ENCODE assay signal across 21 cellular contexts in the genomic region with DNA sequence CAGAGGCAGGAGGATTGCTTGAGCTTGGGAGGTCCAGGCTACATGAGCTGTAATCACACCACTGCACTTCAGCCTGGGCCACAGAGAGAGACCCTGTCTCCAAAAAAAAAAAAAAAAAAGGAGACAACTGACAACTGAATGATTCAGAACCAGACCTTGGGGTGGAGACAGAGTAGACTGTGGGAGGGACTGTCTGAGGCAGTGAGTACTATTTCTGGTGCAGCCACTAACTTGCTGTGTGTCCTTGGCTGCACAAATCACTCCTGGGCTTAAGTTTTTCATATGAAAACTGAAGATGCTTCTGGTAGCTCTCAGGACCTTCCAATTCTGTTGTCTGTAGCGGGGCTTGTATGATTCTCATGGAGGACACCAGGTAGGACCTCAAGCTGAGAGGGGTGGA. TPM values are rescaled to one million over a fixed set of nuclear protein-coding genes. Genes with fewer than 3 reads are reported as not detected.
"Had no signal": no experiment of that assay in that cellular context is flagged by ENCODE, and none has a peak within 500 bp of the region (broad histone marks: within the 10 kb centered on the region; RNA-seq: fewer than 3 reads in every experiment).

No MANE protein-coding gene starts in this region.

- DNase-seq: activated CD4-positive, alpha-beta memory T cell treated with anti-CD3 and anti-CD28 coated beads for 36 hours; activated naive CD4-positive, alpha-beta T cell; effector CD4-positive, alpha-beta T cell; islet precursor cell; sigmoid colon; spleen; stimulated activated CD8-positive, alpha-beta memory T cell treated with anti-CD3 and anti-CD28 coated beads, Interleukin-4, amount 100 ng/mL, for 48 hours; transverse colon had no signal

- H3K9me3 Mint-ChIP-seq: activated CD4-positive, alpha-beta memory T cell treated with anti-CD3 and anti-CD28 coated beads for 36 hours; activated T-helper 17 cell treated with anti-CD3 and anti-CD28 coated beads, Interleukin-2, amount 50 U/mL, for 72 hours; mesothelial cell of epicardium; natural killer cell treated with Interleukin-12 subunit alpha and Interleukin-12 subunit beta and Interleukin-15 and Interleukin-18, amount 100 ng/mL, for 72 hours; stimulated activated naive CD8-positive, alpha-beta T cell treated with anti-CD3 and anti-CD28 coated beads, Interleukin-15, Interleukin-2, amounts not matched to agents 100 ng/mL and 50 ng/mL, for 24 hours; T-helper 2 cell treated with Interferon-gamma antibody and Interleukin-4, amounts not matched to agents 5 μg/mL and 100 μg/mL, for 36 hours had no signal

- H3K9me3 ChIP-seq: ascending aorta, breast epithelium, sigmoid colon, spleen, suprapubic skin, transverse colon had no signal

- H2AFZ ChIP-seq: hepatocyte had no signal

- H3K36me3 ChIP-seq: breast epithelium had no signal

- H3K4me2 ChIP-seq: hepatocyte had no signal

- H3K27ac Mint-ChIP-seq: activated CD4-positive, alpha-beta memory T cell treated with anti-CD3 and anti-CD28 coated beads for 36 hours; activated T-helper 17 cell treated with anti-CD3 and anti-CD28 coated beads, Interleukin-2, amount 50 U/mL, for 72 hours; mesothelial cell of epicardium; natural killer cell treated with Interleukin-12 subunit alpha and Interleukin-12 subunit beta and Interleukin-15 and Interleukin-18, amount 100 ng/mL, for 72 hours; stimulated activated naive CD8-positive, alpha-beta T cell treated with anti-CD3 and anti-CD28 coated beads, Interleukin-15, Interleukin-2, amounts not matched to agents 100 ng/mL and 50 ng/mL, for 24 hours; T-helper 2 cell treated with Interferon-gamma antibody and Interleukin-4, amounts not matched to agents 5 μg/mL and 100 μg/mL, for 36 hours had no signal

- H3K4me3 ChIP-seq: ascending aorta, breast epithelium, hepatocyte, lung, sigmoid colon, spleen, suprapubic skin, transverse colon had no signal

- H3K4me1 ChIP-seq: breast epithelium, spleen, suprapubic skin had no signal

- H3K4me1 Mint-ChIP-seq: activated T-helper 17 cell treated with anti-CD3 and anti-CD28 coated beads, Interleukin-2, amount 50 U/mL, for 72 hours; mesothelial cell of epicardium had no signal

- H3K4me3 Mint-ChIP-seq: activated CD4-positive, alpha-beta memory T cell treated with anti-CD3 and anti-CD28 coated beads for 36 hours; activated T-helper 17 cell treated with anti-CD3 and anti-CD28 coated beads, Interleukin-2, amount 50 U/mL, for 72 hours; mesothelial cell of epicardium; natural killer cell treated with Interleukin-12 subunit alpha and Interleukin-12 subunit beta and Interleukin-15 and Interleukin-18, amount 100 ng/mL, for 72 hours; stimulated activated naive CD8-positive, alpha-beta T cell treated with anti-CD3 and anti-CD28 coated beads, Interleukin-15, Interleukin-2, amounts not matched to agents 100 ng/mL and 50 ng/mL, for 24 hours; T-helper 2 cell treated with Interferon-gamma antibody and Interleukin-4, amounts not matched to agents 5 μg/mL and 100 μg/mL, for 36 hours had no signal

- ATAC-seq: activated T-helper 17 cell treated with anti-CD3 and anti-CD28 coated beads, Interleukin-2, amount 50 U/mL, for 72 hours; left lobe of liver had no signal

- H3K27me3 Mint-ChIP-seq: activated CD4-positive, alpha-beta memory T cell treated with anti-CD3 and anti-CD28 coated beads for 36 hours; activated T-helper 17 cell treated with anti-CD3 and anti-CD28 coated beads, Interleukin-2, amount 50 U/mL, for 72 hours; natural killer cell treated with Interleukin-12 subunit alpha and Interleukin-12 subunit beta and Interleukin-15 and Interleukin-18, amount 100 ng/mL, for 72 hours; stimulated activated naive CD8-positive, alpha-beta T cell treated with anti-CD3 and anti-CD28 coated beads, Interleukin-15, Interleukin-2, amounts not matched to agents 100 ng/mL and 50 ng/mL, for 24 hours had no signal

- H3K79me2 ChIP-seq: hepatocyte had no signal

- H3K27me3 ChIP-seq: ascending aorta, breast epithelium, hepatocyte, sigmoid colon, spleen, suprapubic skin, transverse colon had no signal

- H3K27ac ChIP-seq: ascending aorta, breast epithelium, hepatocyte, sigmoid colon, spleen, suprapubic skin, transverse colon had no signal

RNA-seq across cellular contexts. Expression of a gene that starts 5.8 kb away (rescaled TPM):
- total RNA-seq: ascending aorta, fibroblast of villous mesenchyme, left lobe of liver, renal cortical epithelial cell, suprapubic skin had no signal

RNA-seq across cellular contexts. Expression of a gene that starts 34.5 kb away (rescaled TPM):
- total RNA-seq: ascending aorta had no signal
